In genomic region chr18:34976899-34977786, GRCh38 we compare ENCODE assay signal across 8 cellular contexts.
DNase-seq lines count a peak whose midpoint lies in the region; ATAC-seq, FAIRE-seq and TF ChIP-seq lines count a peak whose summit lies in the region.

No MANE protein-coding gene starts in this region.

- H4K20me1 ChIP-seq in astrocyte (ENCODE audit: insufficient read depth, low read length) = no peaks in the 10 kb centered on the region

- peak; percentile 55 for ATAC-seq in HG02588 (IDR thresholded peaks at IDR 0.05; ENCODE audit: unreplicated experiment)

- in situ Hi-C loops in G401 (cut with HindIII; ENCODE audit: low sequenced_read_pairs) = no loop called here

- H3K36me3 Mint-ChIP-seq in astrocyte (ENCODE audit: low read depth, unreplicated experiment) = no peaks in the 10 kb centered on the region

- peaks cover 7% of the 10 kb centered on the region for H3K27me3 Mint-ChIP-seq in astrocyte (ENCODE audit: low read depth, unreplicated experiment)

- peak overlapping the region; percentile 94 for H2AFZ ChIP-seq in astrocyte (ENCODE audit: low read depth, low read length)

- FAIRE-seq in astrocyte (lab: Jason Lieb, UNC) = no peak

- H3K4me1 ChIP-seq in astrocyte (ENCODE audit: insufficient read depth, low read length) = peaks cover 18% of the 10 kb centered on the region
- 0 out of 2 replicates have a peak, but pooled peaks cover 2% of the 10 kb centered on the region for H3K4me1 ChIP-seq in iPS DF 6.9 (ENCODE audit: control insufficient read depth, insufficient read depth, low read length)
- peaks cover 0 to 23% (median 15%) of the 10 kb centered on the region in 4 donors for H3K4me1 ChIP-seq in sigmoid colon

- TF ChIP-seq CTCF in astrocyte (IDR thresholded peaks at IDR 0.05; ENCODE audit: insufficient read depth, low read depth, low read length) = no peak
- TF ChIP-seq CTCF in sigmoid colon (IDR thresholded peaks at IDR 0.05) = no peak

- H3K9me3 Mint-ChIP-seq in astrocyte (ENCODE audit: unreplicated experiment) = peaks cover 4% of the 10 kb centered on the region

- peaks cover 11% of the 10 kb centered on the region for H3K4me1 Mint-ChIP-seq in astrocyte (ENCODE audit: low read depth, unreplicated experiment)

- peak in 1 of 2 donors; percentile 23 for TF ChIP-seq POLR2A in sigmoid colon (IDR thresholded peaks at IDR 0.05)

- intact Hi-C loops in sigmoid colon (cut with DNase I) = loop anchor here (5.0 kb wide), 2 partner anchors 65 to 95 kb away; partner anchors contain the start of gene MAPRE2

- no CpG with 5 or more reads among the region's 78 CpGs for WGBS in iPS DF 6.9 (ENCODE audit: insufficient coverage, insufficient read length)
- WGBS in sigmoid colon, 2 donors = 0% methylated on average over 78 of the region's 78 CpGs

- no peak for TF ChIP-seq EP300 in sigmoid colon (IDR thresholded peaks at IDR 0.05)

- H3K79me2 ChIP-seq in astrocyte (ENCODE audit: insufficient read depth, low read length) = no peaks in the 10 kb centered on the region

- H3K36me3 ChIP-seq in astrocyte (ENCODE audit: insufficient read depth, low read length) (no peaks in the 10 kb centered on the region), iPS DF 6.9 (ENCODE audit: control insufficient read depth, insufficient read depth, low read length) (no peaks in the 10 kb centered on the region), sigmoid colon (no peaks in the 10 kb centered on the region)

- peak overlapping the region; percentile 95 for H3K4me2 ChIP-seq in astrocyte (ENCODE audit: low read length)

- peak; percentile 68 for DNase-seq in G401 (ENCODE audit: low spot score)
- peak; percentile 88 for DNase-seq in NCI-H1092 treated with DMSO at 0.1 percent for 48 hours (lab: John Stamatoyannopoulos, UW)
- peak; percentile 40 to 73 (median 57) for DNase-seq in T-helper 2 cell
- no peak for DNase-seq in astrocyte (ENCODE audit: low read depth)
- DNase-seq in iPS DF 6.9 (ENCODE audit: low read depth, low spot score) = no peak
- peak; percentile 86 for DNase-seq in sigmoid colon
- DNase-seq in COLO829 (ENCODE audit: low spot score) = no peak

- peak overlapping the region; percentile 63 for H3K9ac ChIP-seq in astrocyte (ENCODE audit: low read length)

- H3K4me3 ChIP-seq in astrocyte (ENCODE audit: insufficient read depth, low read depth, low read length) (peak overlapping the region; percentile 74), iPS DF 6.9 (ENCODE audit: low read length) (peak overlapping the region; percentile 84), sigmoid colon (peak overlapping the region; percentile 55 to 83 (median 71))

- peak overlapping the region; percentile 87 for H3K4me3 Mint-ChIP-seq in astrocyte (ENCODE audit: unreplicated experiment)

- H3K27ac ChIP-seq in astrocyte (ENCODE audit: low read depth, low read length) = no peak overlapping the region
- no peak overlapping the region for H3K27ac ChIP-seq in iPS DF 6.9 (ENCODE audit: low read length)
- peak overlapping the region; percentile 16 to 79 (median 74) for H3K27ac ChIP-seq in sigmoid colon

- peaks cover 8% of the 10 kb centered on the region for H3K27me3 ChIP-seq in astrocyte (ENCODE audit: insufficient read depth, low read length)
- H3K27me3 ChIP-seq in iPS DF 6.9 (ENCODE audit: control insufficient read depth, insufficient read depth, low read length) = peaks cover 21% of the 10 kb centered on the region
- H3K27me3 ChIP-seq in sigmoid colon = no peaks in the 10 kb centered on the region

- H3K27ac Mint-ChIP-seq in astrocyte (ENCODE audit: unreplicated experiment) = no peak overlapping the region

- H3K9me3 ChIP-seq in astrocyte (ENCODE audit: insufficient read depth, low read depth, low read length) (no peaks in the 10 kb centered on the region), iPS DF 6.9 (ENCODE audit: control insufficient read depth, insufficient read depth, low read length) (no peaks in the 10 kb centered on the region), sigmoid colon (peaks cover 0 to 5% (median 0%) of the 10 kb centered on the region in 4 donors)

Comparison
In these comparisons a context has a peak if more than half of its experiments do, and no peak if none do; other contexts are left out.
1. DNase-seq: peak in G401 (single experiment), NCI-H1092 treated with DMSO at 0.1 percent for 48 hours (single experiment), T-helper 2 cell (5 of 5) and sigmoid colon (single experiment); none in astrocyte (single experiment), iPS DF 6.9 (single experiment) and COLO829 (single experiment).
2. H3K27ac ChIP-seq: peak in sigmoid colon (4 of 4); none in astrocyte (single experiment) and iPS DF 6.9 (single experiment).
3. Peak in every context shown above with its lines, with median percentiles within 50 percentile points of each other: H3K4me3 ChIP-seq.